In genomic region chr9:109192732-109193361, GRCh38 we compare ENCODE assay signal across 9 cellular contexts. TPM values are rescaled to one million over a fixed set of nuclear protein-coding genes. Genes with fewer than 3 reads are reported as not detected.
A peak's percentile ranks its signal among the peaks of the same experiment; 100 is the strongest.
DNase-seq lines count a peak whose midpoint lies in the region; ATAC-seq, FAIRE-seq and TF ChIP-seq lines count a peak whose summit lies in the region.
"Had no signal": no experiment of that assay in that cellular context is flagged by ENCODE, and none has a peak within 500 bp of the region (broad histone marks: within the 10 kb centered on the region; RNA-seq: fewer than 3 reads in every experiment).

No MANE protein-coding gene starts in this region.

- no peak for TF ChIP-seq EP300 in A549 (IDR thresholded peaks at IDR 0.05)

- H3K27me3 ChIP-seq in RWPE2 (ENCODE audit: insufficient read depth, poor library complexity, severe bottlenecking) (no peaks in the 10 kb centered on the region), heart right ventricle (no peaks in the 10 kb centered on the region)

- no peaks in the 10 kb centered on the region for H3K4me1 ChIP-seq in A549
- H3K4me1 ChIP-seq in RWPE2 (ENCODE audit: insufficient read depth, poor library complexity, severe bottlenecking) = no peaks in the 10 kb centered on the region
- H3K4me1 ChIP-seq in heart right ventricle = peaks cover 0 to 3% (median 0%) of the 10 kb centered on the region in 9 donors

- H3K4me2 ChIP-seq in A549 = no peak overlapping the region

- H3K36me3 ChIP-seq in RWPE2 (ENCODE audit: low read depth) = no peaks in the 10 kb centered on the region
- H3K36me3 ChIP-seq in heart right ventricle = no peaks in the 10 kb centered on the region

- H3K4me3 ChIP-seq in A549 (no peak overlapping the region), RWPE2 (ENCODE audit: severe bottlenecking) (no peak overlapping the region), heart right ventricle (no peak overlapping the region)

- intact Hi-C loops in heart right ventricle (cut with DNase I) = loop anchor here in 5 of 10 donors (5.0 kb wide), 2 partner anchors 124 to 129 kb away; partner anchors contain the start of gene EPB41L4B (in 3 of the 5)

- peak; percentile 64 to 75 for TF ChIP-seq RAD21 in A549 (conservative IDR thresholded peaks at IDR 0.05 in 1 of 2, IDR thresholded peaks at IDR 0.05 in 1 of 2)

- no peak for TF ChIP-seq POLR2A in A549 (IDR thresholded peaks at IDR 0.05; ENCODE audit: low read length)

- TF ChIP-seq CTCF in A549 (IDR thresholded peaks at IDR 0.05) (peak; percentile 49), GM13977 (IDR thresholded peaks at IDR 0.05; ENCODE audit: extremely low read depth, insufficient read depth, missing control alignments) (peak; percentile 34), RWPE2 (IDR thresholded peaks at IDR 0.05; ENCODE audit: poor library complexity, severe bottlenecking) (peak; percentile 49), heart right ventricle (IDR thresholded peaks at IDR 0.05) (peak in 7 of 9 donors; percentile 27 to 49 (median 42))

- no peak overlapping the region for H3K27ac ChIP-seq in A549
- H3K27ac ChIP-seq in RWPE2 (ENCODE audit: poor library complexity, severe bottlenecking) = no peak overlapping the region
- H3K27ac ChIP-seq in heart right ventricle = no peak overlapping the region

- POLR2A ChIA-PET in A549 (lab: Yijun Ruan, JAX) = no interaction called here

- no peak for FAIRE-seq in A549 (lab: Jason Lieb, UNC)
- FAIRE-seq: G401.6 had no signal

- in situ Hi-C loops in GM13977 (cut with MboI; ENCODE audit: low pct_unique_long_range_greater_than_20kb, low sequenced_read_pairs, unreplicated experiment) = no loop called here

- 32% methylated on average over 7 of the region's 7 CpGs for WGBS in A549 (ENCODE audit: missing lambda C conversion rate)
- WGBS in heart right ventricle, 2 donors = 48% methylated on average over 7 of the region's 7 CpGs

- H3K9me3 ChIP-seq in A549 (no peaks in the 10 kb centered on the region), RWPE2 (ENCODE audit: severe bottlenecking) (peaks cover 2% of the 10 kb centered on the region), heart right ventricle (no peaks in the 10 kb centered on the region)

- ATAC-seq in A549 (peak; percentile 73 to 91; a peak in 4 of 6 replicates), RWPE2 (ENCODE audit: low read depth) (peak; percentile 54; the same call in 2 of the 3 replicates), heart right ventricle (peak in 4 of 8 donors; percentile 37 to 62 (median 42)), GM18907 (IDR thresholded peaks at IDR 0.05; ENCODE audit: unreplicated experiment) (no peak)

- DNase-seq in A549 (ENCODE audit: low read depth in 1 of 2, low spot score in 1 of 2) (peak; percentile 22 to 48), GM13977 (ENCODE audit: low spot score) (no peak), RWPE2 (ENCODE audit: low spot score) (no peak), heart right ventricle (no peak), NCI-H774 (lab: John Stamatoyannopoulos, UW) (no peak), GF-D8 (lab: John Stamatoyannopoulos, UW) (no peak), NCI-H2107 (lab: John Stamatoyannopoulos, UW) (no peak)

- CTCF ChIA-PET in A549 (lab: Yijun Ruan, JAX) = interaction anchor here (0.6 to 5.8 kb wide), 15 partner anchors 9 to 250 kb away, joined by 3 to 38 read pairs (median 4); partner anchors contain the start of gene EPB41L4B

TF ChIP-seq in A549, 52 proteins besides CTCF, POLR2A, EP300 and RAD21:
- no peak for TF ChIP-seq JUN (IDR thresholded peaks at IDR 0.05)
- TF ChIP-seq SMC3 (IDR thresholded peaks at IDR 0.05) = peak; percentile 74
TF ChIP-seq in A549: peak in this region for 1.

RNA-seq across cellular contexts. Expression of gene FRRS1L, which starts 25.8 kb away (rescaled TPM):
- polyA plus RNA-seq in A549 (2011; rRNA removed) = 1.5 TPM in 2 replicates
- polyA plus RNA-seq in A549 (2012; cell fraction: cytosol; rRNA removed) = 0.24 and 0.26 TPM in 2 replicates
- polyA plus RNA-seq in A549 (2012; cell fraction: nucleus; rRNA removed) = 0.06 and 0.17 TPM in 2 replicates
- polyA plus RNA-seq in A549 (2017; fragmentation: RNase III; extraction: RNeasy Plus Mini Kit Qiagen cat#74134 plus additional on column Dnase treatment) = 0.42 to 0.59 TPM (median 0.54 TPM) in 3 replicates
- polyA minus RNA-seq in A549 (2011; rRNA and poly(A)+ RNA removed) = 1.2 and 2.0 TPM in 2 replicates
- total RNA-seq in heart right ventricle = 1 to 10 TPM in 7 of 10 donors, under 1 TPM in 3; 0.61 to 3.0 (median 1.4) TPM
- polyA plus RNA-seq in heart right ventricle = under 1 TPM in 1 of 2 donors, not detected in 1; 0.07 TPM

Comparison
In these comparisons a context has a peak if more than half of its experiments do, and no peak if none do; other contexts are left out.
1. DNase-seq: peak in A549 (2 of 2); none in GM13977 (single experiment), RWPE2 (single experiment), heart right ventricle (0 of 2), NCI-H774 (single experiment), GF-D8 (single experiment) and NCI-H2107 (single experiment).
2. Peak in every context shown above with its lines, with median percentiles within 50 percentile points of each other: CTCF ChIP-seq.